ENCODE assay signal across 8 cellular contexts in the genomic region with DNA sequence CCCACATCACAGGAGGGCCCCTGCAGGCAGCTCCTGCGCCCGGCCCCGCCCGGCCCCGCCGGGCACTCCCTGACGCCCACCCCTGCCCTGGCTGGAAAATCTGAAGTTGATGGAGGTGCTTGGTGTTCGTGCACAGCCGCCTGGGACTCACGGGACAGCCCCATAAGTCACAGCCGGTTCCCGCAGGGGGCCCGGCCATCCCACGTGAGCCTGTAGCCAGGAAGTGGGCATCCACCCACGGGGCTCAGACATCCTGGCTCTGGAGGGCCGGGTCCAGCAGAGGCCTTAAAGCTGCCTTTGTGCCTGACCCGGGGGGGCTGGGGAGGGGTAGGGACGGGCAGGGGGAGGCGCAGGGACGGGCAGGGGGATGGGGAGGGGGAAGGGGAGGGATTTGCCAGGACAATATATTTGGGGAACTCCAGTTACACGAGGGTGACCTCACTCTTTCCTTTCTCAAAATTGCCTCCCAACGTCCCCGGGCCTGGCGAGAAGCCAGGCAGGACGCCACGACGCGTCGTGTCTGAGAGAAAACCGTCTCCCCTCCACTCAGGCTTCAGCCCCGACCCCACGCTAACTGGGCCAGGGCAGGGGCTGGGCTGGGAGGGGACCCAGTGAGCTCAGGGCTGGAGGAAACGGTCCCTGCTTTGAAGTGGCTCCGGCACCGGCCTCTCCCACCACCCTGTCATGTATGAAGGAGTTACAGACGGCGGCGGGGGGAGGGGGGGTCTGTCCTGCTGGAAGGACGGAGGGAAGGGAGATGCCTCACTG.
A peak's percentile ranks its signal among the peaks of the same experiment; 100 is the strongest.
DNase-seq lines count a peak whose midpoint lies in the region; ATAC-seq and TF ChIP-seq lines count a peak whose summit lies in the region.
"Had no signal": no experiment of that assay in that cellular context is flagged by ENCODE, and none has a peak within 500 bp of the region (broad histone marks: within the 10 kb centered on the region; RNA-seq: fewer than 3 reads in every experiment).

No MANE protein-coding gene starts in this region.

- H3K4me1 Mint-ChIP-seq in activated naive CD4-positive, alpha-beta T cell treated with anti-CD3 and anti-CD28 coated beads for 36 hours (ENCODE audit: low read depth), result peaks cover 68% of the 10 kb centered on the region

- peak overlapping the region; percentile 86 to 92 (median 89) for H3K27ac ChIP-seq in Peyer's patch
- H3K27ac ChIP-seq: SJSA1 had no signal

- no peaks in the 10 kb centered on the region for H3K27me3 ChIP-seq in Peyer's patch
- H3K27me3 ChIP-seq: SJSA1 had no signal

- H3K36me3 ChIP-seq in Peyer's patch, result peaks cover 0 to 7% (median 0%) of the 10 kb centered on the region in 3 donors
- H3K36me3 ChIP-seq: SJSA1 had no signal

- peak overlapping the region; percentile 17 to 37 (median 32) for H3K4me3 ChIP-seq in Peyer's patch
- H3K4me3 ChIP-seq: SJSA1 had no signal

- no peak for TF ChIP-seq CTCF in Peyer's patch (IDR thresholded peaks at IDR 0.05)

- TF ChIP-seq POLR2A in Peyer's patch (IDR thresholded peaks at IDR 0.05), result no peak

- peak overlapping the region; percentile 71 for H3K4me3 Mint-ChIP-seq in activated naive CD4-positive, alpha-beta T cell treated with anti-CD3 and anti-CD28 coated beads for 36 hours

- H3K27me3 Mint-ChIP-seq in activated naive CD4-positive, alpha-beta T cell treated with anti-CD3 and anti-CD28 coated beads for 36 hours (ENCODE audit: low read depth), result no peaks in the 10 kb centered on the region

- peaks cover 6 to 35% (median 23%) of the 10 kb centered on the region in 4 donors for H3K4me1 ChIP-seq in Peyer's patch

- CTCF ChIA-PET in activated naive CD4-positive, alpha-beta T cell treated with anti-CD3 and anti-CD28 coated beads for 36 hours (lab: Charles Lee), result no interaction called here

- no peaks in the 10 kb centered on the region for H3K9me3 ChIP-seq in Peyer's patch
- H3K9me3 ChIP-seq: SJSA1 had no signal

- peak; percentile 39 for ATAC-seq in GM21447 (IDR thresholded peaks at IDR 0.05; ENCODE audit: unreplicated experiment)

- peak overlapping the region; percentile 100 for H3K27ac Mint-ChIP-seq in activated naive CD4-positive, alpha-beta T cell treated with anti-CD3 and anti-CD28 coated beads for 36 hours

- DNase-seq in Peyer's patch, result peak; percentile 57 to 89 (median 81)
- DNase-seq in activated naive CD4-positive, alpha-beta T cell treated with anti-CD3 and anti-CD28 coated beads for 36 hours, result peak; percentile 96
- peak; percentile 57 to 79 for DNase-seq in lung microvascular endothelial cell (ENCODE audit: low read depth in 2 of 2)
- DNase-seq in stimulated activated CD8-positive, alpha-beta memory T cell treated with anti-CD3 and anti-CD28 coated beads, Interleukin-4, amount 100 ng/mL, for 48 hours, result peak; percentile 95
- no peak for DNase-seq in NCI-H2029 (lab: John Stamatoyannopoulos, UW)
- DNase-seq in NCI-H146 treated with DMSO at 0.1 percent for 48 hours (lab: John Stamatoyannopoulos, UW; ENCODE audit: unreplicated experiment), result no peak

- H3K36me3 Mint-ChIP-seq in activated naive CD4-positive, alpha-beta T cell treated with anti-CD3 and anti-CD28 coated beads for 36 hours (ENCODE audit: low read depth), result peaks cover 36% of the 10 kb centered on the region

- peaks cover 12% of the 10 kb centered on the region for H3K9me3 Mint-ChIP-seq in activated naive CD4-positive, alpha-beta T cell treated with anti-CD3 and anti-CD28 coated beads for 36 hours

- intact Hi-C loops in activated naive CD4-positive, alpha-beta T cell treated with anti-CD3 and anti-CD28 coated beads for 36 hours (cut with micrococcal nuclease), result loop anchor here (1.0 to 5.0 kb wide), 6 partner anchors 8 to 239 kb away; a partner anchor contains a TSS

Comparison
In these comparisons a context has a peak if more than half of its experiments do, and no peak if none do; other contexts are left out.
1. DNase-seq: peak in Peyer's patch (3 of 3), activated naive CD4-positive, alpha-beta T cell treated with anti-CD3 and anti-CD28 coated beads for 36 hours (single experiment), lung microvascular endothelial cell (2 of 2) and stimulated activated CD8-positive, alpha-beta memory T cell treated with anti-CD3 and anti-CD28 coated beads, Interleukin-4, amount 100 ng/mL, for 48 hours (single experiment); none in NCI-H2029 (single experiment) and NCI-H146 treated with DMSO at 0.1 percent for 48 hours (single experiment).